In the genomic region with DNA sequence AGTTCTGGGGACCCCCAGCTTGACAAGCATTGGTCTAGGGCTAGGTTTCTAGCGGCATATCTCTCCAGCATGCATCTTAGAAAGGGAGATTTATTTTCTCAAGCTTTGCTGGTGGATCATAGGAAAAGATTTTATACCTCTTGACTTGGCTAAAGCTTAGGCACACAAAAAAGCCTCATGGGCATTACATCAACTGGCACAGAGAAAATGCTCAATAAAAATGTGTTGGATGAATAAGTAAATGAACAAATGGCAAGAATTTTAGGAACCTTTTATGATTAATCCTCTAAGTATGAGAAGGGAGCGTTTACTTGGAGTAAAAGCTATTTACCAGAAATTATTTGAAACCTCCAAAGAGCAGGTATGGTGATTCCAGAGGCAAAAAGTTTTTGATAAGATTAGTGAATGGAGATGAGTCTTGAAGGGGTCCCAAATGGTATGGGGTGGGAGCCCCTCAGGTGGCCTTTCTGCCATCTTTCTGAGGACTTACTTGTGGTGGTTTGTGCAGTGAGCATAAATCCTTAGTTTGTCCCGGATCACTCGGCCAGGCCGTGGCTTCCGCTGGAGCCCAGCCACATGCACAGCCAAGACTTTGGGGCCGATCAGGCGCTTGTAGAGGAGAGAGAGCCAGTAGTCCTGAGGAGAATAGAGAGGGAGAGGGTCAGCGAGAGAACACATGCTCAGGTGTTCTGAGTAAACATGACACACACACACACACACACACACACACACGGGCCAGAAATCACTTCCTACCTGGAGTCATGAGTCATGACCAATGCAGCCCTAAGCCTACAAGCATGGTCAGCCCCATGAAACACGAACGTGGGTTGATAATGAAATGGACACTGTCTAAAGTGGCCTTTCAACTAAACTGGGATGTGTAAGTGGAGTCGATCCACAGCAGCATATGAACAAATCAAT, we compare ENCODE assay signal across 1 cellular context.
TF ChIP-seq lines count a peak whose summit lies in the region.

No MANE protein-coding gene starts in this region.

TF ChIP-seq in HepG2, 621 proteins besides CTCF, POLR2A, EP300 and RAD21 (continued from another document and continues in another):
- TF ChIP-seq, protein P1, sequence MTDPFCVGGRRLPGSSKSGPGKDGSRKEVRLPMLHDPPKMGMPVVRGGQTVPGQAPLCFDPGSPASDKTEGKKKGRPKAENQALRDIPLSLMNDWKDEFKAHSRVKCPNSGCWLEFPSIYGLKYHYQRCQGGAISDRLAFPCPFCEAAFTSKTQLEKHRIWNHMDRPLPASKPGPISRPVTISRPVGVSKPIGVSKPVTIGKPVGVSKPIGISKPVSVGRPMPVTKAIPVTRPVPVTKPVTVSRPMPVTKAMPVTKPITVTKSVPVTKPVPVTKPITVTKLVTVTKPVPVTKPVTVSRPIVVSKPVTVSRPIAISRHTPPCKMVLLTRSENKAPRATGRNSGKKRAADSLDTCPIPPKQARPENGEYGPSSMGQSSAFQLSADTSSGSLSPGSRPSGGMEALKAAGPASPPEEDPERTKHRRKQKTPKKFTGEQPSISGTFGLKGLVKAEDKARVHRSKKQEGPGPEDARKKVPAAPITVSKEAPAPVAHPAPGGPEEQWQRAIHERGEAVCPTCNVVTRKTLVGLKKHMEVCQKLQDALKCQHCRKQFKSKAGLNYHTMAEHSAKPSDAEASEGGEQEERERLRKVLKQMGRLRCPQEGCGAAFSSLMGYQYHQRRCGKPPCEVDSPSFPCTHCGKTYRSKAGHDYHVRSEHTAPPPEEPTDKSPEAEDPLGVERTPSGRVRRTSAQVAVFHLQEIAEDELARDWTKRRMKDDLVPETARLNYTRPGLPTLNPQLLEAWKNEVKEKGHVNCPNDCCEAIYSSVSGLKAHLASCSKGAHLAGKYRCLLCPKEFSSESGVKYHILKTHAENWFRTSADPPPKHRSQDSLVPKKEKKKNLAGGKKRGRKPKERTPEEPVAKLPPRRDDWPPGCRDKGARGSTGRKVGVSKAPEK (CRISPR knock-in tag; IDR thresholded peaks at IDR 0.05; ENCODE audit: borderline replicate concordance), result no peak
- TF ChIP-seq ZNF251 (CRISPR knock-in tag; IDR thresholded peaks at IDR 0.05) (no peak), ELF3 (CRISPR knock-in tag; IDR thresholded peaks at IDR 0.05) (0 out of 2 replicates have a peak, but pooled peaks have one; percentile 38), GABPB1 (CRISPR knock-in tag; IDR thresholded peaks at IDR 0.05) (peak; percentile 35; the same call in 1 of the 2 replicates), HOXA9 (CRISPR knock-in tag; IDR thresholded peaks at IDR 0.05; ENCODE audit: borderline replicate concordance) (no peak), ZNF724P (CRISPR knock-in tag; IDR thresholded peaks at IDR 0.05; ENCODE audit: borderline replicate concordance) (no peak), MTF2 (CRISPR knock-in tag; IDR thresholded peaks at IDR 0.05; ENCODE audit: borderline replicate concordance) (no peak), ARNT (IDR thresholded peaks at IDR 0.05) (no peak), MLX (CRISPR knock-in tag; IDR thresholded peaks at IDR 0.05) (peak; percentile 65; the same call in 1 of the 2 replicates), TGIF2 (CRISPR knock-in tag; IDR thresholded peaks at IDR 0.05) (no peak), NFRKB (IDR thresholded peaks at IDR 0.05) (no peak), SIX1 (CRISPR knock-in tag; IDR thresholded peaks at IDR 0.05; ENCODE audit: borderline replicate concordance) (no peak), MED1 (CRISPR knock-in tag; IDR thresholded peaks at IDR 0.05) (peak; percentile 48; the same call in 1 of the 2 replicates), SOX5 (CRISPR knock-in tag; IDR thresholded peaks at IDR 0.05; ENCODE audit: borderline replicate concordance) (0 out of 2 replicates have a peak, but pooled peaks have one; percentile 13), POGZ (CRISPR knock-in tag; IDR thresholded peaks at IDR 0.05) (no peak), HOXA7 (CRISPR knock-in tag; IDR thresholded peaks at IDR 0.05) (no peak), ZNF614 (CRISPR knock-in tag; IDR thresholded peaks at IDR 0.05; ENCODE audit: borderline replicate concordance) (no peak), ZBTB38 (CRISPR knock-in tag; IDR thresholded peaks at IDR 0.05) (no peak), GABPA (IDR thresholded peaks at IDR 0.05; ENCODE audit: low read depth, low read length) (no peak), GABPA (CRISPR knock-in tag; IDR thresholded peaks at IDR 0.05; ENCODE audit: low read depth) (0 out of 2 replicates have a peak, but pooled peaks have one; percentile 30), RBFOX2 (IDR thresholded peaks at IDR 0.05; ENCODE audit: low read depth, low read length) (no peak), U2AF1 (optimal IDR thresholded peaks at IDR 0.05; ENCODE audit: low read depth, low read length) (no peak), ZMYM3 (CRISPR knock-in tag; IDR thresholded peaks at IDR 0.05) (no peak), ZNF33A (CRISPR knock-in tag; IDR thresholded peaks at IDR 0.05; ENCODE audit: borderline replicate concordance) (no peak), PLRG1 (conservative IDR thresholded peaks at IDR 0.05) (no peak), SALL1 (CRISPR knock-in tag; IDR thresholded peaks at IDR 0.05) (no peak; the same call in 1 of the 2 replicates), MYC (CRISPR knock-in tag; IDR thresholded peaks at IDR 0.05; ENCODE audit: borderline replicate concordance) (0 out of 2 replicates have a peak, but pooled peaks have one; percentile 37), ZFP82 (CRISPR knock-in tag; IDR thresholded peaks at IDR 0.05; ENCODE audit: borderline replicate concordance) (no peak), PCBP1 (IDR thresholded peaks at IDR 0.05; ENCODE audit: borderline replicate concordance, low read depth, low read length) (no peak), ZNF33B (CRISPR knock-in tag; IDR thresholded peaks at IDR 0.05) (no peak), PTBP1 (IDR thresholded peaks at IDR 0.05; ENCODE audit: low read depth, low read length, poor library complexity, severe bottlenecking) (no peak), ZBTB21 (CRISPR knock-in tag; IDR thresholded peaks at IDR 0.05) (no peak), FOXA1 (IDR thresholded peaks at IDR 0.05) (0 out of 2 replicates have a peak, but pooled peaks have one; percentile 10), FOXA1 (CRISPR knock-in tag; IDR thresholded peaks at IDR 0.05) (peak; percentile 81), SOX6 (IDR thresholded peaks at IDR 0.05) (no peak), SOX6 (CRISPR knock-in tag; IDR thresholded peaks at IDR 0.05) (peak; percentile 23; the same call in 1 of the 2 replicates), ZNF12 (CRISPR knock-in tag; IDR thresholded peaks at IDR 0.05) (no peak), THYN1 (CRISPR knock-in tag; IDR thresholded peaks at IDR 0.05; ENCODE audit: borderline replicate concordance, low read depth) (no peak), PATZ1 (CRISPR knock-in tag; IDR thresholded peaks at IDR 0.05) (no peak), CHCHD3 (CRISPR knock-in tag; IDR thresholded peaks at IDR 0.05) (no peak), ZSCAN31 (CRISPR knock-in tag; IDR thresholded peaks at IDR 0.05; ENCODE audit: low read depth) (no peak), SRSF1 (optimal IDR thresholded peaks at IDR 0.05; ENCODE audit: low read depth, low read length) (no peak), KDM3A (CRISPR knock-in tag; IDR thresholded peaks at IDR 0.05; ENCODE audit: low read depth) (no peak), CHD4 (IDR thresholded peaks at IDR 0.05; ENCODE audit: borderline replicate concordance, low read length) (no peak), ZNF776 (CRISPR knock-in tag; IDR thresholded peaks at IDR 0.05) (no peak), ZNF549 (CRISPR knock-in tag; IDR thresholded peaks at IDR 0.05) (no peak), PHF8 (CRISPR knock-in tag; IDR thresholded peaks at IDR 0.05) (no peak), RARG (CRISPR knock-in tag; IDR thresholded peaks at IDR 0.05; ENCODE audit: low read depth) (no peak), ZNF891 (CRISPR knock-in tag; IDR thresholded peaks at IDR 0.05) (no peak), TCF7 (IDR thresholded peaks at IDR 0.05; ENCODE audit: low read depth) (no peak), KMT2A (CRISPR knock-in tag; IDR thresholded peaks at IDR 0.05) (no peak)
- TF ChIP-seq, protein P2, sequence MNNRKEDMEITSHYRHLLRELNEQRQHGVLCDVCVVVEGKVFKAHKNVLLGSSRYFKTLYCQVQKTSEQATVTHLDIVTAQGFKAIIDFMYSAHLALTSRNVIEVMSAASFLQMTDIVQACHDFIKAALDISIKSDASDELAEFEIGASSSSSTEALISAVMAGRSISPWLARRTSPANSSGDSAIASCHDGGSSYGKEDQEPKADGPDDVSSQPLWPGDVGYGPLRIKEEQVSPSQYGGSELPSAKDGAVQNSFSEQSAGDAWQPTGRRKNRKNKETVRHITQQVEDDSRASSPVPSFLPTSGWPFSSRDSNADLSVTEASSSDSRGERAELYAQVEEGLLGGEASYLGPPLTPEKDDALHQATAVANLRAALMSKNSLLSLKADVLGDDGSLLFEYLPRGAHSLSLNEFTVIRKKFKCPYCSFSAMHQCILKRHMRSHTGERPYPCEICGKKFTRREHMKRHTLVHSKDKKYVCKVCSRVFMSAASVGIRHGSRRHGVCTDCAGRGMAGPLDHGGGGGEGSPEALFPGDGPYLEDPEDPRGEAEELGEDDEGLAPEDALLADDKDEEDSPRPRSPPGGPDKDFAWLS (CRISPR knock-in tag; IDR thresholded peaks at IDR 0.05; ENCODE audit: borderline replicate concordance), result no peak
- TF ChIP-seq, protein P3, sequence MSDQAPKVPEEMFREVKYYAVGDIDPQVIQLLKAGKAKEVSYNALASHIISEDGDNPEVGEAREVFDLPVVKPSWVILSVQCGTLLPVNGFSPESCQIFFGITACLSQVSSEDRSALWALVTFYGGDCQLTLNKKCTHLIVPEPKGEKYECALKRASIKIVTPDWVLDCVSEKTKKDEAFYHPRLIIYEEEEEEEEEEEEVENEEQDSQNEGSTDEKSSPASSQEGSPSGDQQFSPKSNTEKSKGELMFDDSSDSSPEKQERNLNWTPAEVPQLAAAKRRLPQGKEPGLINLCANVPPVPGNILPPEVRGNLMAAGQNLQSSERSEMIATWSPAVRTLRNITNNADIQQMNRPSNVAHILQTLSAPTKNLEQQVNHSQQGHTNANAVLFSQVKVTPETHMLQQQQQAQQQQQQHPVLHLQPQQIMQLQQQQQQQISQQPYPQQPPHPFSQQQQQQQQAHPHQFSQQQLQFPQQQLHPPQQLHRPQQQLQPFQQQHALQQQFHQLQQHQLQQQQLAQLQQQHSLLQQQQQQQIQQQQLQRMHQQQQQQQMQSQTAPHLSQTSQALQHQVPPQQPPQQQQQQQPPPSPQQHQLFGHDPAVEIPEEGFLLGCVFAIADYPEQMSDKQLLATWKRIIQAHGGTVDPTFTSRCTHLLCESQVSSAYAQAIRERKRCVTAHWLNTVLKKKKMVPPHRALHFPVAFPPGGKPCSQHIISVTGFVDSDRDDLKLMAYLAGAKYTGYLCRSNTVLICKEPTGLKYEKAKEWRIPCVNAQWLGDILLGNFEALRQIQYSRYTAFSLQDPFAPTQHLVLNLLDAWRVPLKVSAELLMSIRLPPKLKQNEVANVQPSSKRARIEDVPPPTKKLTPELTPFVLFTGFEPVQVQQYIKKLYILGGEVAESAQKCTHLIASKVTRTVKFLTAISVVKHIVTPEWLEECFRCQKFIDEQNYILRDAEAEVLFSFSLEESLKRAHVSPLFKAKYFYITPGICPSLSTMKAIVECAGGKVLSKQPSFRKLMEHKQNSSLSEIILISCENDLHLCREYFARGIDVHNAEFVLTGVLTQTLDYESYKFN (CRISPR knock-in tag; conservative IDR thresholded peaks at IDR 0.05), result no peak
- TF ChIP-seq, protein P4, sequence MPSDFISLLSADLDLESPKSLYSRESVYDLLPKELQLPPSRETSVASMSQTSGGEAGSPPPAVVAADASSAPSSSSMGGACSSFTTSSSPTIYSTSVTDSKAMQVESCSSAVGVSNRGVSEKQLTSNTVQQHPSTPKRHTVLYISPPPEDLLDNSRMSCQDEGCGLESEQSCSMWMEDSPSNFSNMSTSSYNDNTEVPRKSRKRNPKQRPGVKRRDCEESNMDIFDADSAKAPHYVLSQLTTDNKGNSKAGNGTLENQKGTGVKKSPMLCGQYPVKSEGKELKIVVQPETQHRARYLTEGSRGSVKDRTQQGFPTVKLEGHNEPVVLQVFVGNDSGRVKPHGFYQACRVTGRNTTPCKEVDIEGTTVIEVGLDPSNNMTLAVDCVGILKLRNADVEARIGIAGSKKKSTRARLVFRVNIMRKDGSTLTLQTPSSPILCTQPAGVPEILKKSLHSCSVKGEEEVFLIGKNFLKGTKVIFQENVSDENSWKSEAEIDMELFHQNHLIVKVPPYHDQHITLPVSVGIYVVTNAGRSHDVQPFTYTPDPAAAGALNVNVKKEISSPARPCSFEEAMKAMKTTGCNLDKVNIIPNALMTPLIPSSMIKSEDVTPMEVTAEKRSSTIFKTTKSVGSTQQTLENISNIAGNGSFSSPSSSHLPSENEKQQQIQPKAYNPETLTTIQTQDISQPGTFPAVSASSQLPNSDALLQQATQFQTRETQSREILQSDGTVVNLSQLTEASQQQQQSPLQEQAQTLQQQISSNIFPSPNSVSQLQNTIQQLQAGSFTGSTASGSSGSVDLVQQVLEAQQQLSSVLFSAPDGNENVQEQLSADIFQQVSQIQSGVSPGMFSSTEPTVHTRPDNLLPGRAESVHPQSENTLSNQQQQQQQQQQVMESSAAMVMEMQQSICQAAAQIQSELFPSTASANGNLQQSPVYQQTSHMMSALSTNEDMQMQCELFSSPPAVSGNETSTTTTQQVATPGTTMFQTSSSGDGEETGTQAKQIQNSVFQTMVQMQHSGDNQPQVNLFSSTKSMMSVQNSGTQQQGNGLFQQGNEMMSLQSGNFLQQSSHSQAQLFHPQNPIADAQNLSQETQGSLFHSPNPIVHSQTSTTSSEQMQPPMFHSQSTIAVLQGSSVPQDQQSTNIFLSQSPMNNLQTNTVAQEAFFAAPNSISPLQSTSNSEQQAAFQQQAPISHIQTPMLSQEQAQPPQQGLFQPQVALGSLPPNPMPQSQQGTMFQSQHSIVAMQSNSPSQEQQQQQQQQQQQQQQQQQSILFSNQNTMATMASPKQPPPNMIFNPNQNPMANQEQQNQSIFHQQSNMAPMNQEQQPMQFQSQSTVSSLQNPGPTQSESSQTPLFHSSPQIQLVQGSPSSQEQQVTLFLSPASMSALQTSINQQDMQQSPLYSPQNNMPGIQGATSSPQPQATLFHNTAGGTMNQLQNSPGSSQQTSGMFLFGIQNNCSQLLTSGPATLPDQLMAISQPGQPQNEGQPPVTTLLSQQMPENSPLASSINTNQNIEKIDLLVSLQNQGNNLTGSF (CRISPR knock-in tag; IDR thresholded peaks at IDR 0.05), result no peak
